In the genomic region with DNA sequence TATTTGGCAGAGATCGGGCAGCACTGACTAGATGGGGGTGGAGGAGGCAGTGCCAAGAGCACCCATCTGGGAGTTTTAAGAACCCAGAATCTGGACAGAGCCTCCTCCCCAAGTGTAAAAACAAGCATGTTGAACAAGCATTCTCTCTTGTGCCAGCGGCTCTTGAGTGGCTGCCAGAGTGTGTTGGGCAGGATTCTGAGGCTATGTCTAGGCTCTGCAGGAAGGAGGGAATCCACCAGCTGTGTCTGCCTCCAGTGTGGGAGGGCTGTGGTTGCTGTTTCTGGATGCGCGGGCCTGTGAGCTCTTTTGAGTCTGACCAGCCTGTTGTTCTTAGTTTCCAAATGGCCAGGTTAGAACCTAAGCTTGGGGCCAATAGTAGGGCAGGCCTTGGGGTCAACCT, we compare ENCODE assay signal across 24 cellular contexts. TPM values are rescaled to one million over a fixed set of nuclear protein-coding genes. Genes with fewer than 3 reads are reported as not detected.
A peak's percentile ranks its signal among the peaks of the same experiment; 100 is the strongest.
DNase-seq lines count a peak whose midpoint lies in the region; TF ChIP-seq lines count a peak whose summit lies in the region.
"Had no signal": no experiment of that assay in that cellular context is flagged by ENCODE, and none has a peak within 500 bp of the region (broad histone marks: within the 10 kb centered on the region; RNA-seq: fewer than 3 reads in every experiment).

No MANE protein-coding gene starts in this region.

- peaks cover 0 to 44% of the 10 kb centered on the region in 2 donors for H3K4me1 ChIP-seq in right atrium auricular region
- peaks cover 43% of the 10 kb centered on the region for H3K4me1 ChIP-seq in rectal smooth muscle tissue (ENCODE audit: control insufficient read depth, insufficient read depth, low read length)
- H3K4me1 ChIP-seq: spleen, testis had no signal

- no peaks in the 10 kb centered on the region for H3K9me3 ChIP-seq in right atrium auricular region
- H3K9me3 ChIP-seq: mucosa of descending colon, testis had no signal

- H3K36me3 ChIP-seq in right atrium auricular region (no peaks in the 10 kb centered on the region), rectal smooth muscle tissue (ENCODE audit: control insufficient read depth, insufficient read depth, low read length) (peaks cover 5% of the 10 kb centered on the region)
- H3K36me3 ChIP-seq: spleen had no signal

- DNase-seq in Ammon's horn (ENCODE audit: low spot score): peak; percentile 11
- DNase-seq in RPMI7951 (ENCODE audit: low read depth): peak; percentile 44
- DNase-seq in right atrium auricular region (ENCODE audit: low spot score): no peak
- DNase-seq in NCI-H1092 treated with DMSO at 0.1 percent for 48 hours (lab: John Stamatoyannopoulos, UW): no peak
- no peak for DNase-seq in NCI-H1105 (lab: John Stamatoyannopoulos, UW)
- no peak for DNase-seq in DMS114 treated with DMSO at 0.1 percent for 48 hours (lab: John Stamatoyannopoulos, UW; ENCODE audit: unreplicated experiment)
- no peak for DNase-seq in SHP77 (lab: John Stamatoyannopoulos, UW)
- DNase-seq: activated CD4-positive, alpha-beta T cell treated with anti-CD3 and anti-CD28 coated beads for 48 hours; activated T-cell treated with anti-CD3 and anti-CD28 coated beads, Interleukin-2, amount 50 U/mL, for 4 hours; CD4-positive, alpha-beta T cell; DMS53; effector memory CD4-positive, alpha-beta T cell; erythroblast; hypothalamus; mucosa of descending colon; NCI-H187; spleen; stimulated activated CD4-positive, alpha-beta T cell treated with anti-CD3 and anti-CD28 coated beads, Interleukin-4, amount 100 ng/mL, for 1 hour; testis had no signal

- peak overlapping the region; percentile 55 to 69 for H3K27ac ChIP-seq in right atrium auricular region
- H3K27ac ChIP-seq in rectal smooth muscle tissue (ENCODE audit: low read depth, low read length): peak overlapping the region; percentile 80
- H3K27ac ChIP-seq: spleen, testis, VCaP had no signal

- no peaks in the 10 kb centered on the region for H3K27me3 ChIP-seq in right atrium auricular region
- H3K27me3 ChIP-seq in rectal smooth muscle tissue (ENCODE audit: control insufficient read depth, insufficient read depth, low read length): no peaks in the 10 kb centered on the region
- H3K27me3 ChIP-seq: testis had no signal

- H3K9ac ChIP-seq in rectal smooth muscle tissue (ENCODE audit: low read length): no peak overlapping the region

- H3K4me3 ChIP-seq in right atrium auricular region: no peak overlapping the region
- no peak overlapping the region for H3K4me3 ChIP-seq in rectal smooth muscle tissue (ENCODE audit: low read length)
- H3K4me3 ChIP-seq: GM23338, K562, mucosa of descending colon, spleen, testis had no signal

- TF ChIP-seq CTCF in right atrium auricular region (IDR thresholded peaks at IDR 0.05): no peak

RNA-seq across cellular contexts. Expression of gene HMCN2, which starts 39.8 kb away (rescaled TPM):
- under 0.01 and 0.78 TPM in 2 replicates for total RNA-seq in RPMI7951 (2014; rRNA removed; shearing (Covaris generic))
- 1 to 10 TPM; 1.3 to 7.3 TPM for total RNA-seq in right atrium auricular region
- total RNA-seq: CD4-positive, alpha-beta T cell; K562; neural crest cell had no signal

Comparison
In these comparisons a context has a peak if more than half of its experiments do, and no peak if none do; other contexts are left out.
1. DNase-seq: peak in Ammon's horn (single experiment) and RPMI7951 (single experiment); none in right atrium auricular region (single experiment), NCI-H1092 treated with DMSO at 0.1 percent for 48 hours (single experiment), NCI-H1105 (single experiment), DMS114 treated with DMSO at 0.1 percent for 48 hours (single experiment) and SHP77 (0 of 2).